Comparison of ENCODE assay signal across 11 cellular contexts in the genomic region with DNA sequence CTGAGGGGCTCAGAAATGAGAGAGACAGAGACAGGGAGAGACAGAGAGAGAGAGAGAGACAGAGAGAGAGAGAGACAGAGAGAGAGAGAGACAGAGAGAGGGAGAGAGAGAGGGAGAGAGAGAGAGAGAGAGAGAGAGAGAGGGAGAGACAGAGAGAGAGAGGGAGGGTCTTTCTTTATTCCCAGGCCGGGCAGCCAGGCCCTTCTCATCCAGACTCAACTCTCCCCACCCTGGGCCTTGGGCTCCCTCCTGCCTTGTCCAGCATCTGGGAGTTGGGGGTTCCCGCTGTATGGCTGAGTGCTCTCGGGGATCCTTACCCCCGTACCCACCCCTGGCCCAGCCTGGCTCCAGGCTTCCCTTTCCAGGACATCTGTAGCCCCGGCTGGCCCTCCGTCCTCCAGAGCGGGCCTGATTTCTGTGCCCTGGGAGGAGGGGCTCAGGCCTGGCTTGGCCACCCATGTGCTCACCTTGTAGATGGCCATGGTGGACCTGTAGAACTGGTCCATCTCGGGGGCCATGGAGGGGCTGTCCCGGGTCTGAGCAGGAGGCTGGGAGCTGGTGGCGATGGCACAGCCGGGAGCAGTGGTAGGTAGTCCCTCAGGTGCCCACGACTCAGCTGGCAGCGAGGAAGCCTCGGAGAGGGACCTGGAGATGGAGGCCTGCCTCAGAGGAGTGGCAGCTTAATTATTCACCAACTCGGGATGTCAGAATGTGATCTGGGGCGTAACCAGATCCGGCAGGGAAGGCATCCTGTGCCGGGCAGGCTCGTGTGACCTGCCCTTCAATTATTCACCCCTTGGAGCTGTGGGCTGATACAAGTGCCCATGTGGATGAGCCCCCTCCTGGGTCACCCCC. TPM values are rescaled to one million over a fixed set of nuclear protein-coding genes. Genes with fewer than 3 reads are reported as not detected.
A peak's percentile ranks its signal among the peaks of the same experiment; 100 is the strongest.
DNase-seq lines count a peak whose midpoint lies in the region; ATAC-seq, FAIRE-seq and TF ChIP-seq lines count a peak whose summit lies in the region.
"Had no signal": no experiment of that assay in that cellular context is flagged by ENCODE, and none has a peak within 500 bp of the region (broad histone marks: within the 10 kb centered on the region; RNA-seq: fewer than 3 reads in every experiment).

A gene with protein sequence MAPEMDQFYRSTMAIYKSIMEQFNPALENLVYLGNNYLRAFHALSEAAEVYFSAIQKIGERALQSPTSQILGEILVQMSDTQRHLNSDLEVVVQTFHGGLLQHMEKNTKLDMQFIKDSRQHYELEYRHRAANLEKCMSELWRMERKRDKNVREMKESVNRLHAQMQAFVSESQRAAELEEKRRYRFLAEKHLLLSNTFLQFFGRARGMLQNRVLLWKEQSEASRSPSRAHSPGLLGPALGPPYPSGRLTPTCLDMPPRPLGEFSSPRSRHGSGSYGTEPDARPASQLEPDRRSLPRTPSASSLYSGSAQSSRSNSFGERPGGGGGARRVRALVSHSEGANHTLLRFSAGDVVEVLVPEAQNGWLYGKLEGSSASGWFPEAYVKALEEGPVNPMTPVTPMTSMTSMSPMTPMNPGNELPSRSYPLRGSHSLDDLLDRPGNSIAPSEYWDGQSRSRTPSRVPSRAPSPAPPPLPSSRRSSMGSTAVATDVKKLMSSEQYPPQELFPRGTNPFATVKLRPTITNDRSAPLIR (minus strand): TSS at position 677 of the 855 bp plus-strand sequence. CDS start 159 bp downstream, at position 518.

- H3K4me3 ChIP-seq in A549 (peak within 1 kb of the TSS; percentile 51), H7 (ENCODE audit: insufficient read depth, low read depth, low read length) (no peak within 1 kb of the TSS), adipocyte (ENCODE audit: low read length) (no peak within 1 kb of the TSS), mucosa of descending colon (peak within 1 kb of the TSS; percentile 26)

- DNase-seq in A549 (ENCODE audit: low read depth in 1 of 2, low spot score in 1 of 2) (peak; percentile 78 to 79), H7 (peak; percentile 75), adipocyte (ENCODE audit: low read depth) (no peak), mucosa of descending colon (peak; percentile 77 to 84 (median 82)), NCI-H1417 treated with DMSO at 0.1 percent for 48 hours (lab: John Stamatoyannopoulos, UW) (no peak), epidermal melanocyte (ENCODE audit: insufficient read length, low spot score) (no peak)
- DNase-seq: activated CD4-positive, alpha-beta T cell treated with anti-CD3 and anti-CD28 coated beads, Interleukin-2, amount 50 U/mL, for 48 hours had no signal

- H3K9me3 ChIP-seq in A549: no peaks in the 10 kb centered on the region
- no peaks in the 10 kb centered on the region for H3K9me3 ChIP-seq in adipocyte (ENCODE audit: control insufficient read depth, low read length)
- H3K9me3 ChIP-seq in mucosa of descending colon: no peaks in the 10 kb centered on the region

- intact Hi-C loops in mucosa of descending colon (cut with DNase I, micrococcal nuclease): loop anchor here in 1 of 2 donors (10.0 kb wide), 1 partner anchor 245 kb away; no protein-coding TSS in a partner anchor

- CTCF ChIA-PET in A549 (lab: Yijun Ruan, JAX): interaction anchor here (0.7 to 2.6 kb wide), 6 partner anchors 10 to 205 kb away, joined by 3 to 10 read pairs (median 3); no protein-coding TSS in a partner anchor

- peak within 1 kb of the TSS; percentile 91 to 96 for H3K27ac ChIP-seq in A549

- peaks cover 52% of the 10 kb centered on the region for H3K4me1 ChIP-seq in A549
- H3K4me1 ChIP-seq in adipocyte (ENCODE audit: control insufficient read depth, insufficient read depth, low read length): peaks cover 14% of the 10 kb centered on the region
- H3K4me1 ChIP-seq in mucosa of descending colon (ENCODE audit: low read depth): peaks cover 36% of the 10 kb centered on the region

- TF ChIP-seq EP300 in A549 (IDR thresholded peaks at IDR 0.05): no peak

- FAIRE-seq in A549 (lab: Jason Lieb, UNC): no peak
- FAIRE-seq: astrocyte had no signal

- TF ChIP-seq CTCF in A549 (IDR thresholded peaks at IDR 0.05) (no peak), mucosa of descending colon (IDR thresholded peaks at IDR 0.05) (no peak)

- no peak for TF ChIP-seq RAD21 in A549 (conservative IDR thresholded peaks at IDR 0.05 in 1 of 2, IDR thresholded peaks at IDR 0.05 in 1 of 2)

- no peak for TF ChIP-seq POLR2A in A549 (IDR thresholded peaks at IDR 0.05; ENCODE audit: low read length)

- WGBS in A549 (ENCODE audit: missing lambda C conversion rate): 28% methylated on average over 3 of the region's 19 CpGs

- H3K36me3 ChIP-seq in H7 (replicated peaks; ENCODE audit: control insufficient read depth, insufficient read depth, low read length) (no peaks in the 10 kb centered on the region; the same call in 1 of the 2 replicates), adipocyte (ENCODE audit: control insufficient read depth, insufficient read depth, low read length, severe bottlenecking) (peaks cover 4% of the 10 kb centered on the region), mucosa of descending colon (ENCODE audit: low read depth) (no peaks in the 10 kb centered on the region)

- peak; percentile 66 to 75 for ATAC-seq in A549
- ATAC-seq in mucosa of descending colon: peak; percentile 70
- ATAC-seq in GM21515 (IDR thresholded peaks at IDR 0.05; ENCODE audit: unreplicated experiment): no peak
- no peak for ATAC-seq in HG03469 (IDR thresholded peaks at IDR 0.05; ENCODE audit: unreplicated experiment)

- H3K27me3 ChIP-seq in H7 (ENCODE audit: control insufficient read depth, insufficient read depth, low read length) (no peaks in the 10 kb centered on the region), adipocyte (replicated peaks; ENCODE audit: control insufficient read depth, insufficient read depth, low read length) (peaks cover 13% of the 10 kb centered on the region)

- H3K4me2 ChIP-seq in A549: peak within 1 kb of the TSS; percentile 99

- peak within 1 kb of the TSS; percentile 21 for H3K9ac ChIP-seq in adipocyte (ENCODE audit: low read length)

- POLR2A ChIA-PET in A549 (lab: Yijun Ruan, JAX): interaction anchor here (0.6 kb wide), 1 partner anchor 96 kb away, joined by 3 read pairs; no protein-coding TSS in a partner anchor

TF ChIP-seq in A549, 52 proteins besides CTCF, POLR2A, EP300 and RAD21:
- TF ChIP-seq ZNF302 (CRISPR knock-in tag; IDR thresholded peaks at IDR 0.05) (no peak), ZC3H11A (IDR thresholded peaks at IDR 0.05) (no peak), JUN (IDR thresholded peaks at IDR 0.05) (0 out of 5 replicates have a peak, but pooled peaks of 1 of the 2 experiments have one; percentile 27), MYC (IDR thresholded peaks at IDR 0.05; ENCODE audit: borderline replicate concordance, low read length) (no peak), JUNB (IDR thresholded peaks at IDR 0.05) (no peak), E2F6 (IDR thresholded peaks at IDR 0.05; ENCODE audit: borderline replicate concordance, low read depth) (peak; percentile 27; the same call in 1 of the 2 replicates), RARB (CRISPR knock-in tag; IDR thresholded peaks at IDR 0.05) (no peak), HES2 (IDR thresholded peaks at IDR 0.05) (no peak), MAZ (IDR thresholded peaks at IDR 0.05; ENCODE audit: borderline replicate concordance, low read depth, low read length) (no peak), ZSCAN20 (CRISPR knock-in tag; IDR thresholded peaks at IDR 0.05) (no peak), GATA3 (IDR thresholded peaks at IDR 0.05; ENCODE audit: borderline replicate concordance) (no peak), CHD4 (IDR thresholded peaks at IDR 0.05; ENCODE audit: borderline replicate concordance) (no peak)
- TF ChIP-seq, protein P1, sequence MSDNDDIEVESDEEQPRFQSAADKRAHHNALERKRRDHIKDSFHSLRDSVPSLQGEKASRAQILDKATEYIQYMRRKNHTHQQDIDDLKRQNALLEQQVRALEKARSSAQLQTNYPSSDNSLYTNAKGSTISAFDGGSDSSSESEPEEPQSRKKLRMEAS (IDR thresholded peaks at IDR 0.05): peak; percentile 66
TF ChIP-seq in A549: peak in this region for 3.

RNA-seq across cellular contexts. Expression of the gene that starts here (rescaled TPM):
- polyA plus RNA-seq in A549 (2011; rRNA removed): 2.9 and 3.5 TPM in 2 replicates
- 7.0 and 7.6 TPM in 2 replicates for polyA plus RNA-seq in A549 (2012; cell fraction: cytosol; rRNA removed)
- 40.4 and 54.9 TPM in 2 replicates for polyA plus RNA-seq in A549 (2012; cell fraction: nucleus; rRNA removed)
- polyA plus RNA-seq in A549 (2017; fragmentation: RNase III; extraction: RNeasy Plus Mini Kit Qiagen cat#74134 plus additional on column Dnase treatment): 4.3 to 4.7 TPM (median 4.5 TPM) in 3 replicates
- polyA minus RNA-seq in A549 (2011; rRNA and poly(A)+ RNA removed): 1.4 and 2.2 TPM in 2 replicates
- 1.0 and 2.7 TPM in 2 replicates for total RNA-seq in H7 (2014; rRNA removed; shearing (Covaris generic))
- total RNA-seq in mucosa of descending colon: 10 to 100 TPM; 33.9 to 92.3 (median 63.7) TPM
- total RNA-seq: urinary bladder had no signal

Comparison
In these comparisons a context has a peak if more than half of its experiments do, and no peak if none do; other contexts are left out.
1. ATAC-seq: peak in A549 (2 of 2) and mucosa of descending colon (single experiment); none in GM21515 (single experiment) and HG03469 (single experiment).
2. DNase-seq: peak in A549 (2 of 2), H7 (single experiment) and mucosa of descending colon (3 of 3); none in adipocyte (single experiment), NCI-H1417 treated with DMSO at 0.1 percent for 48 hours (single experiment) and epidermal melanocyte (single experiment).
3. H3K4me3 ChIP-seq: peak in A549 (single experiment) and mucosa of descending colon (single experiment); none in H7 (single experiment) and adipocyte (single experiment).